Comparison of ENCODE assay signal across 13 cellular contexts in genomic region chr10:21284301-21284700, GRCh38.
A peak's percentile ranks its signal among the peaks of the same experiment; 100 is the strongest.
DNase-seq lines count a peak whose midpoint lies in the region; ATAC-seq and TF ChIP-seq lines count a peak whose summit lies in the region.
"Had no signal": no experiment of that assay in that cellular context is flagged by ENCODE, and none has a peak within 500 bp of the region (broad histone marks: within the 10 kb centered on the region; RNA-seq: fewer than 3 reads in every experiment).

No MANE protein-coding gene starts in this region.

- H3K23ac ChIP-seq in mesendoderm (ENCODE audit: low read length) = no peak overlapping the region

- no CpG with 5 or more reads among the region's 2 CpGs for WGBS in mesendoderm (ENCODE audit: extremely low coverage, insufficient coverage, low lambda C conversion rate)

- no peak overlapping the region for H3K4me2 ChIP-seq in mesendoderm (ENCODE audit: low read length)
- H3K4me2 ChIP-seq: BLaER1 had no signal

- H2BK120ac ChIP-seq in mesendoderm (ENCODE audit: low read depth, low read length) = peak overlapping the region; percentile 76

- DNase-seq in SJSA1 (ENCODE audit: low read depth in 1 of 2, low spot score in 2 of 2) (no peak), mesendoderm (no peak), T-helper 1 cell (no peak), NCI-H1105 (lab: John Stamatoyannopoulos, UW) (no peak)
- DNase-seq: Caco-2; CD8-positive, alpha-beta memory T cell; DND-41; GDM1; H7; HFFc6 had no signal

- peak overlapping the region; percentile 76 for H2BK15ac ChIP-seq in mesendoderm (replicated peaks; ENCODE audit: low read depth)

- H3K27me3 ChIP-seq in SJSA1 (replicated peaks) (no peaks in the 10 kb centered on the region), mesendoderm (ENCODE audit: insufficient read depth, low read length, poor library complexity) (no peaks in the 10 kb centered on the region)
- H3K27me3 ChIP-seq: BLaER1 had no signal

- H3K9me3 ChIP-seq in HEK293 (ENCODE audit: control insufficient read depth, insufficient read depth, low read depth, low read length) (no peaks in the 10 kb centered on the region), SJSA1 (replicated peaks) (no peaks in the 10 kb centered on the region)
- H3K9me3 ChIP-seq: Caco-2 had no signal

- ATAC-seq in GM18907 (IDR thresholded peaks at IDR 0.05; ENCODE audit: unreplicated experiment) = no peak

- H3K56ac ChIP-seq in mesendoderm (ENCODE audit: low read length) = peak overlapping the region; percentile 75

- H3K4ac ChIP-seq in mesendoderm (ENCODE audit: low read depth, low read length) = peak overlapping the region; percentile 97

- H3K36me3 ChIP-seq in HEK293 (ENCODE audit: control insufficient read depth in 2 of 2, insufficient read depth in 1 of 2, low read length in 2 of 2) (no peaks in the 10 kb centered on the region), SJSA1 (no peaks in the 10 kb centered on the region), mesendoderm (ENCODE audit: control insufficient read depth, insufficient read depth, low read length) (no peaks in the 10 kb centered on the region)
- H3K36me3 ChIP-seq: BLaER1 had no signal

- no peak overlapping the region for H4K5ac ChIP-seq in mesendoderm (ENCODE audit: low read length)

- CTCF ChIA-PET in HEK293 (lab: Yijun Ruan, JAX) = interaction anchor here (0.5 kb wide), 1 partner anchor 517 kb away, joined by 3 read pairs; no protein-coding TSS in a partner anchor

- H3K27ac ChIP-seq in HEK293 (ENCODE audit: extremely low read depth, low read depth, low read length) = no peak overlapping the region
- peak overlapping the region; percentile 51 for H3K27ac ChIP-seq in SJSA1
- H3K27ac ChIP-seq in mesendoderm (ENCODE audit: low read depth, low read length) = peak overlapping the region; percentile 91
- H3K27ac ChIP-seq: BLaER1 had no signal

- H2AK5ac ChIP-seq in mesendoderm (ENCODE audit: low read length) = no peak overlapping the region

- H3K4me1 ChIP-seq in HEK293 (ENCODE audit: control insufficient read depth, insufficient read depth, low read length) = no peaks in the 10 kb centered on the region
- H3K4me1 ChIP-seq in SJSA1 (replicated peaks) = peaks cover 46% of the 10 kb centered on the region
- peaks cover 18% of the 10 kb centered on the region for H3K4me1 ChIP-seq in mesendoderm (ENCODE audit: control insufficient read depth, low read depth, low read length)
- H3K4me1 ChIP-seq: BLaER1 had no signal

- peaks cover 10% of the 10 kb centered on the region for H3K79me2 ChIP-seq in mesendoderm (ENCODE audit: control insufficient read depth, insufficient read depth, low read length)

- H3K18ac ChIP-seq in mesendoderm (ENCODE audit: low read length) = peak overlapping the region; percentile 99

- peak overlapping the region; percentile 38 for H3K9ac ChIP-seq in mesendoderm (ENCODE audit: low read length)
- H3K9ac ChIP-seq: BLaER1 had no signal

- no peak overlapping the region for H3K4me3 ChIP-seq in HEK293 (ENCODE audit: low read depth, low read length)
- no peak overlapping the region for H3K4me3 ChIP-seq in SJSA1
- H3K4me3 ChIP-seq in mesendoderm (ENCODE audit: low read length) = no peak overlapping the region
- H3K4me3 ChIP-seq: BLaER1 had no signal

- POLR2A ChIA-PET in HEK293 (lab: Yijun Ruan, JAX) = no interaction called here

- H4K8ac ChIP-seq in mesendoderm (ENCODE audit: low read depth, low read length) = no peak overlapping the region

- H2BK5ac ChIP-seq in mesendoderm (ENCODE audit: low read length) = peak overlapping the region; percentile 72

- peaks cover 2% of the 10 kb centered on the region for H3K79me1 ChIP-seq in mesendoderm (ENCODE audit: low read length)

- no peak for TF ChIP-seq CTCF in HEK293 (tag by site-specific recombination; IDR thresholded peaks at IDR 0.05)

TF ChIP-seq in HEK293, 187 proteins besides CTCF, POLR2A, EP300 and RAD21:
- TF ChIP-seq ZNF280D (tag by site-specific recombination; IDR thresholded peaks at IDR 0.05) (no peak), ZNF362 (tag by site-specific recombination; IDR thresholded peaks at IDR 0.05) (0 out of 2 replicates have a peak, but pooled peaks have one; percentile 4)
TF ChIP-seq in HEK293: peak in this region for 1.
